Comparison of ENCODE assay signal across 26 cellular contexts in the genomic region with DNA sequence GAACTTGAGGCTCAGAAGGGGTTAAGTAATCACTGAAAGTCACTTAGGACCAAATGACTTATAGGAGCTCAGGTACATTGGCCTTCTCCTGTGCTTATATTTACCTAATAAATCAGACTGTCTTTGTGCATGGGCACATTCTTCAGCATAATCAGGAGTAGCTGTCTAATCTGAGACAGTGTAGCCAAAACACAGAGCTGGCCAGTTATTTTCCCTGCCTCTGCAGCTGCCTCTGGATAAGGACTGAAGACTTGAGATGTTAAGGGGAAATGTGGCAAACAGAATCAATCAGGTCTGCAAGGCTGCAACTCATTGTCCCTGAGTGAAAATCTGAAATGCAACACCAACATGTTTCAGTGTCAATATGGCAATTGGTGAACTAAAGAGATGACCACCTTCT. TPM values are rescaled to one million over a fixed set of nuclear protein-coding genes. Genes with fewer than 3 reads are reported as not detected.
"Had no signal": no experiment of that assay in that cellular context is flagged by ENCODE, and none has a peak within 500 bp of the region (broad histone marks: within the 10 kb centered on the region; RNA-seq: fewer than 3 reads in every experiment).

No MANE protein-coding gene starts in this region.

- H3K4me3 Mint-ChIP-seq: activated CD8-positive, alpha-beta memory T cell treated with anti-CD3 and anti-CD28 coated beads, Interleukin-2, amount 10 ng/mL, durations not matched to agents 7 days and 5 days; activated naive CD4-positive, alpha-beta T cell treated with anti-CD3 and anti-CD28 coated beads, Interleukin-2, amount 50 U/mL, for 24 hours; activated T-cell treated with anti-CD3 and anti-CD28 coated beads, Interleukin-2, amount 50 U/mL, for 24 hours; activated T-helper 1 cell treated with anti-CD3 and anti-CD28 coated beads, Interleukin-12 subunit alpha, Interleukin-12 subunit beta, Interleukin-2, Interleukin-4 antibody, amounts not matched to agents 30 ng/mL and 10 ng/mL and 1 ng/mL, durations not matched to agents 14 hours and 24 hours and 36 hours; T-helper 1 cell treated with Interleukin-12 subunit alpha and Interleukin-12 subunit beta and Interleukin-4 antibody, amounts not matched to agents 30 μg/mL and 1 μg/mL, for 36 hours; WTC11 had no signal

- H3K9me3 Mint-ChIP-seq: activated T-helper 1 cell treated with anti-CD3 and anti-CD28 coated beads, Interleukin-12 subunit alpha, Interleukin-12 subunit beta, Interleukin-2, Interleukin-4 antibody, amounts not matched to agents 30 ng/mL and 10 ng/mL and 1 ng/mL, durations not matched to agents 14 hours and 24 hours and 36 hours; T-helper 1 cell treated with Interleukin-12 subunit alpha and Interleukin-12 subunit beta and Interleukin-4 antibody, amounts not matched to agents 30 μg/mL and 1 μg/mL, for 36 hours; WTC11 had no signal

- H3K4me1 ChIP-seq: body of pancreas had no signal

- H3K4me1 Mint-ChIP-seq: activated CD8-positive, alpha-beta memory T cell treated with anti-CD3 and anti-CD28 coated beads, Interleukin-2, amount 10 ng/mL, durations not matched to agents 7 days and 5 days; activated naive CD4-positive, alpha-beta T cell treated with anti-CD3 and anti-CD28 coated beads, Interleukin-2, amount 50 U/mL, for 24 hours had no signal

- H3K4me2 ChIP-seq: PC-9 had no signal

- DNase-seq: activated CD4-positive, alpha-beta T cell treated with anti-CD3 and anti-CD28 coated beads for 48 hours; activated CD4-positive, alpha-beta T cell treated with anti-CD3 and anti-CD28 coated beads, Interleukin-2, amount 50 U/mL, for 48 hours; activated CD4-positive, CD25-positive, alpha-beta regulatory T cell treated with anti-CD3 and anti-CD28 coated beads, Interleukin-2, amount 50 U/mL, for 72 hours; activated CD8-positive, alpha-beta memory T cell treated with anti-CD3 and anti-CD28 coated beads, Interleukin-2, amount 10 ng/mL, durations not matched to agents 7 days and 5 days; activated effector memory CD4-positive, alpha-beta T cell treated with Interleukin-2 at 50 U/mL for 16 hours; activated naive CD4-positive, alpha-beta T cell; activated T-cell treated with anti-CD3 and anti-CD28 coated beads, Interleukin-2, amount 50 U/mL, for 24 hours; aorta; body of pancreas; Karpas-422; MM.1S; NCI-H1105; NCI-H1436; NCI-H1694 treated with DMSO at 0.1 percent for 48 hours; NCI-H2029 treated with DMSO at 0.1 percent for 48 hours; NCI-H446; NCI-H524; PC-9; SHP77 treated with DMSO at 0.1 percent for 48 hours had no signal

- H3K36me3 Mint-ChIP-seq: activated CD8-positive, alpha-beta memory T cell treated with anti-CD3 and anti-CD28 coated beads, Interleukin-2, amount 10 ng/mL, durations not matched to agents 7 days and 5 days; activated naive CD4-positive, alpha-beta T cell treated with anti-CD3 and anti-CD28 coated beads, Interleukin-2, amount 50 U/mL, for 24 hours; WTC11 had no signal

- H3K9me3 ChIP-seq: body of pancreas had no signal

- H3K4me3 ChIP-seq: body of pancreas, K562, PC-9 had no signal

- H3K27me3 ChIP-seq: body of pancreas had no signal

- H2AFZ ChIP-seq: PC-9 had no signal

- H3K27ac Mint-ChIP-seq: activated CD8-positive, alpha-beta memory T cell treated with anti-CD3 and anti-CD28 coated beads, Interleukin-2, amount 10 ng/mL, durations not matched to agents 7 days and 5 days; activated naive CD4-positive, alpha-beta T cell treated with anti-CD3 and anti-CD28 coated beads, Interleukin-2, amount 50 U/mL, for 24 hours; activated T-cell treated with anti-CD3 and anti-CD28 coated beads, Interleukin-2, amount 50 U/mL, for 24 hours; activated T-helper 1 cell treated with anti-CD3 and anti-CD28 coated beads, Interleukin-12 subunit alpha, Interleukin-12 subunit beta, Interleukin-2, Interleukin-4 antibody, amounts not matched to agents 30 ng/mL and 10 ng/mL and 1 ng/mL, durations not matched to agents 14 hours and 24 hours and 36 hours; T-helper 1 cell treated with Interleukin-12 subunit alpha and Interleukin-12 subunit beta and Interleukin-4 antibody, amounts not matched to agents 30 μg/mL and 1 μg/mL, for 36 hours had no signal

- H3K27me3 Mint-ChIP-seq: activated CD8-positive, alpha-beta memory T cell treated with anti-CD3 and anti-CD28 coated beads, Interleukin-2, amount 10 ng/mL, durations not matched to agents 7 days and 5 days; activated naive CD4-positive, alpha-beta T cell treated with anti-CD3 and anti-CD28 coated beads, Interleukin-2, amount 50 U/mL, for 24 hours; activated T-cell treated with anti-CD3 and anti-CD28 coated beads, Interleukin-2, amount 50 U/mL, for 24 hours had no signal

- H3K27ac ChIP-seq: body of pancreas, PC-9 had no signal

RNA-seq across cellular contexts. Expression of a gene that starts 1.5 kb away (rescaled TPM):
- total RNA-seq: activated CD8-positive, alpha-beta memory T cell treated with anti-CD3 and anti-CD28 coated beads, Interleukin-2, amount 10 ng/mL, durations not matched to agents 7 days and 5 days; activated T-helper 1 cell treated with anti-CD3 and anti-CD28 coated beads, Interleukin-12 subunit alpha, Interleukin-12 subunit beta, Interleukin-2, Interleukin-4 antibody, amounts not matched to agents 30 ng/mL and 10 ng/mL and 1 ng/mL, durations not matched to agents 14 hours and 24 hours and 36 hours; aorta; body of pancreas; bronchial epithelial cell; K562; PC-9; SK-MEL-5; WTC11 had no signal
- polyA plus RNA-seq: aorta, K562 had no signal
